1 cellular context compared by ENCODE assay signal in genomic region chr5:1789446-1789837, GRCh38.
TF ChIP-seq lines count a peak whose summit lies in the region.

No MANE protein-coding gene starts in this region.

TF ChIP-seq in K562, 482 proteins besides CTCF, POLR2A, EP300 and RAD21:
- TF ChIP-seq NFYB (IDR thresholded peaks at IDR 0.05; ENCODE audit: extremely low read depth, insufficient read length), result peak; percentile 40
- TF ChIP-seq NRF1 (conservative IDR thresholded peaks at IDR 0.05 in 1 of 2, IDR thresholded peaks at IDR 0.05 in 1 of 2), result peak; percentile 53 to 57; a peak in 3 of 4 replicates
